ENCODE assay signal across 16 cellular contexts in the genomic region with DNA sequence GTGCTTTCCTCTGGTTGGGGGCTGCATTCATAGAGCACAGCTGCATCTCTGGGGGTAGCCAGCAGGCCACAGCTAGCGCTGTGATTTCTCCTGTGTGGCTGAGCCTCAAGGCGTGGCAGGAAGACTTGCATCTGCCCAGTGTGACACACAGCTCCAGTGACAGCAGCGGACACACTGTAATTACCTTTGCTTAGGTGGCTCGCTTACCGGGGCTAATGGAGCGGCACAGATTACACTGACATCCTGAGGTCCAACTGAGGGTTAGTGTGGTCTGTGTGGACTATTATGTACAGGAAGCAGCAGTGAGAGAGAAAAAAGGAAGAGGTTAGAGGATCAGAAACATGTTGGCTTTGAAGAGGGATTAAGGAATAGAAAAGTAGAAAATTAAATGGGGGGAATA. TPM values are rescaled to one million over a fixed set of nuclear protein-coding genes. Genes with fewer than 3 reads are reported as not detected.
DNase-seq lines count a peak whose midpoint lies in the region; ATAC-seq and TF ChIP-seq lines count a peak whose summit lies in the region.
"Had no signal": no experiment of that assay in that cellular context is flagged by ENCODE, and none has a peak within 500 bp of the region (broad histone marks: within the 10 kb centered on the region; RNA-seq: fewer than 3 reads in every experiment).

No MANE protein-coding gene starts in this region.

- H3K9me3 Mint-ChIP-seq in activated B cell treated with CpG ODN at 0.5 μM for 24 hours = no peaks in the 10 kb centered on the region
- H3K9me3 Mint-ChIP-seq in neural crest cell = no peaks in the 10 kb centered on the region
- H3K9me3 Mint-ChIP-seq: mesothelial cell of epicardium had no signal

- H3K27me3 ChIP-seq in right atrium auricular region = no peaks in the 10 kb centered on the region
- H3K27me3 ChIP-seq: uterus had no signal

- CTCF ChIA-PET in activated B cell treated with CpG ODN at 0.5 μM for 24 hours (lab: Charles Lee) = no interaction called here

- H3K4me3 Mint-ChIP-seq in activated B cell treated with CpG ODN at 0.5 μM for 24 hours = no peak overlapping the region
- H3K4me3 Mint-ChIP-seq in neural crest cell = no peak overlapping the region
- H3K4me3 Mint-ChIP-seq: activated CD4-positive, alpha-beta T cell treated with anti-CD3 and anti-CD28 coated beads for 36 hours; mesothelial cell of epicardium had no signal

- DNase-seq in NCI-H1436 (lab: John Stamatoyannopoulos, UW) (peak; percentile 3), NCI-H1436 treated with DMSO at 0.1 percent for 48 hours (lab: John Stamatoyannopoulos, UW) (no peak), NCI-H146 treated with DMSO at 0.1 percent for 48 hours (lab: John Stamatoyannopoulos, UW; ENCODE audit: unreplicated experiment) (peak; percentile 80), activated B cell treated with CpG ODN at 0.5 μM for 24 hours (no peak), neural crest cell (ENCODE audit: low read depth, low spot score) (no peak), UCSD-AML1 (lab: John Stamatoyannopoulos, UW; ENCODE audit: unreplicated experiment) (no peak), right atrium auricular region (ENCODE audit: low spot score) (no peak)
- DNase-seq: activated CD4-positive, alpha-beta T cell treated with anti-CD3 and anti-CD28 coated beads for 36 hours; anterior cingulate cortex; DMS79; effector memory CD4-positive, alpha-beta T cell; NCI-H2029 treated with DMSO at 0.1 percent for 48 hours; SIG-M5; uterus had no signal

- H3K27me3 Mint-ChIP-seq in activated B cell treated with CpG ODN at 0.5 μM for 24 hours (no peaks in the 10 kb centered on the region), neural crest cell (ENCODE audit: low read depth) (no peaks in the 10 kb centered on the region)

- no peaks in the 10 kb centered on the region for H3K9me3 ChIP-seq in right atrium auricular region
- H3K9me3 ChIP-seq: uterus had no signal

- peaks cover 11% of the 10 kb centered on the region for H3K4me1 Mint-ChIP-seq in activated B cell treated with CpG ODN at 0.5 μM for 24 hours
- peaks cover 40% of the 10 kb centered on the region for H3K4me1 Mint-ChIP-seq in neural crest cell
- H3K4me1 Mint-ChIP-seq: activated CD4-positive, alpha-beta T cell treated with anti-CD3 and anti-CD28 coated beads for 36 hours; mesothelial cell of epicardium had no signal

- H3K36me3 Mint-ChIP-seq in activated B cell treated with CpG ODN at 0.5 μM for 24 hours (ENCODE audit: low read depth) = peaks cover 73% of the 10 kb centered on the region
- H3K36me3 Mint-ChIP-seq in neural crest cell (ENCODE audit: low read depth) = peaks cover 6% of the 10 kb centered on the region
- H3K36me3 Mint-ChIP-seq: mesothelial cell of epicardium had no signal

- intact Hi-C loops in activated B cell treated with CpG ODN at 0.5 μM for 24 hours (cut with micrococcal nuclease) = loop anchor here (5.0 kb wide), 1 partner anchor 114 kb away; no protein-coding TSS in a partner anchor

- POLR2A ChIA-PET in activated B cell treated with CpG ODN at 0.5 μM for 24 hours (lab: Charles Lee) = no interaction called here

- H3K27ac ChIP-seq in right atrium auricular region = no peak overlapping the region
- H3K27ac ChIP-seq: uterus had no signal

- ATAC-seq in activated B cell treated with CpG ODN at 0.5 μM for 24 hours (ENCODE audit: low read depth) (no peak), GM21381 (IDR thresholded peaks at IDR 0.05; ENCODE audit: unreplicated experiment) (no peak)
- ATAC-seq: activated CD4-positive, alpha-beta T cell treated with anti-CD3 and anti-CD28 coated beads for 36 hours had no signal

- H3K36me3 ChIP-seq in right atrium auricular region = peaks cover 1% of the 10 kb centered on the region
- H3K36me3 ChIP-seq: uterus had no signal

- H3K27ac Mint-ChIP-seq in activated B cell treated with CpG ODN at 0.5 μM for 24 hours (peak overlapping the region; percentile 32), neural crest cell (ENCODE audit: unreplicated experiment) (peak overlapping the region; percentile 0)
- H3K27ac Mint-ChIP-seq: activated CD4-positive, alpha-beta T cell treated with anti-CD3 and anti-CD28 coated beads for 36 hours; mesothelial cell of epicardium had no signal

- no peak overlapping the region for H3K4me3 ChIP-seq in right atrium auricular region
- H3K4me3 ChIP-seq: uterus had no signal

- H3K4me1 ChIP-seq in right atrium auricular region = no peaks in the 10 kb centered on the region
- H3K4me1 ChIP-seq: uterus had no signal

- TF ChIP-seq CTCF in activated B cell treated with CpG ODN at 0.5 μM for 24 hours (IDR thresholded peaks at IDR 0.05) (no peak), neural crest cell (conservative IDR thresholded peaks at IDR 0.05) (no peak), right atrium auricular region (IDR thresholded peaks at IDR 0.05) (no peak)

RNA-seq across cellular contexts. Expression of a gene that starts 27.1 kb away (rescaled TPM):
- total RNA-seq in activated B cell treated with CpG ODN at 0.5 μM for 24 hours = 17.5 and 19.8 TPM in 2 replicates
- 5.8 and 6.7 TPM in 2 replicates for total RNA-seq in neural crest cell
- total RNA-seq in right atrium auricular region = 1 to 10 TPM; 4.2 to 7.4 TPM

Comparison
In these comparisons a context has a peak if more than half of its experiments do, and no peak if none do; other contexts are left out.
1. DNase-seq: peak in NCI-H1436 (single experiment) and NCI-H146 treated with DMSO at 0.1 percent for 48 hours (single experiment); none in NCI-H1436 treated with DMSO at 0.1 percent for 48 hours (single experiment), activated B cell treated with CpG ODN at 0.5 μM for 24 hours (single experiment), neural crest cell (single experiment), UCSD-AML1 (single experiment) and right atrium auricular region (single experiment).